8 cellular contexts compared by ENCODE assay signal in the genomic region with DNA sequence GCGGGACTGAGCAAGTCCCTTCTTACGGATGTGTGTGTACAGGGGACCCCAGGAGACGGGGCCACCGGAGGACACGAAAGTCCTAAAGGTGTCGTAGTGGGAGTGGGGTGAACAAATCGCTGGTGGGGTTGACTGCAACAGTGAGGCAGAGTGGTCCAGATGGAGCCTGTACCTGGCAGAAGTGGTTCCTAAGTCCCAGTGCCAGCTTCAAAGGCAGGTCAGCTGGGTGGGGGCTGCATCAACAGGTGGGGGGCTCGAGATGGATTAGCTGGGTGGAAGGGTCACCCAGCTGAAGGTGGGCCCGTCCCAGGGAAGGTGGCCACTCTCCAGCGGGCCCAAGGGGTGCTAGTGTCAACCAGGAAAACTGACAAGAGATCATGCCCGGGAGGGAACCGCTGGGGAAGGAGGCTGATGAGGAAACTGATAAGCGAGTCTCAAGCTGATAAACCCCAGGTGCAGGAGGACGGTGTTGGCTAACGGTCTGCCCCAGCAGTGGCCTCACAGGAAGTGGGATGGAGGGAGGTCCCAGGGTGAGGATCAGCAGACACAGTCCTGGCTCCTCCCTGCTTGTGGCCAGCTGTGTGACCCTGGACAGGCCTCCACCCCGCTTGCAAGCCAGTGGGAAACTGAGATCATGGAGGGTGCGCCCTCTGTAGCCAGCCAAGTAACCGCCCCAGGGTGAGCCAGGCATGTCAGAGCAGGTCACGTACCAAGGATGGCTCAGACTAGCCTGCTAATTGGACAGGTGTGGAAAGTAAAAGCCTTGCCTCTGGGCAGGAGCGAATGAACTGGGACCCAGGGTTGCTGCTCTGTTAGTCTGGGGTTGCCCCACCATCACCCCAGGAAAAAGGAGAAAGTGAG. TPM values are rescaled to one million over a fixed set of nuclear protein-coding genes. Genes with fewer than 3 reads are reported as not detected.
A peak's percentile ranks its signal among the peaks of the same experiment; 100 is the strongest.
DNase-seq lines count a peak whose midpoint lies in the region; ATAC-seq and TF ChIP-seq lines count a peak whose summit lies in the region.

No MANE protein-coding gene starts in this region.

- H3K4me3 ChIP-seq in HCT116 (replicated peaks in 1 of 2; ENCODE audit: low read depth in 1 of 2, low read length in 2 of 2) (peak overlapping the region; percentile 65 to 77), foreskin fibroblast (ENCODE audit: low read depth in 1 of 2, low read length in 2 of 2) (peak overlapping the region; percentile 64 to 94), neuron (ENCODE audit: low read length) (peak overlapping the region; percentile 74)

- peaks cover 3% of the 10 kb centered on the region; the same call in 1 of the 2 replicates for H3K79me2 ChIP-seq in HCT116 (ENCODE audit: insufficient read depth, low read length)

- H3K27ac ChIP-seq in HCT116 (ENCODE audit: low read depth, low read length) = peak overlapping the region; percentile 96

- POLR2A ChIA-PET in activated CD4-positive, alpha-beta T cell treated with anti-CD3 and anti-CD28 coated beads for 36 hours (lab: Charles Lee) = interaction anchor here (1.0 kb wide), 1 partner anchor 124 kb away, joined by 3 read pairs; a partner anchor contains a TSS
- POLR2A ChIA-PET in HCT116 (lab: Charles Lee) = interaction anchor here (0.6 to 0.9 kb wide), 3 partner anchors 127 to 410 kb away, joined by 3 to 4 read pairs (median 3); a partner anchor contains a TSS

- H3K36me3 ChIP-seq in HCT116 (ENCODE audit: control insufficient read depth in 1 of 2, insufficient read depth in 2 of 2, low read length in 2 of 2) (peaks cover 0 to 9% of the 10 kb centered on the region in 2 experiments; a peak in 1 of 4 replicates), neuron (ENCODE audit: insufficient read depth, low read length) (peaks cover 6% of the 10 kb centered on the region)

- TF ChIP-seq CTCF in HCT116 (IDR thresholded peaks at IDR 0.05 in 2 of 3, conservative IDR thresholded peaks at IDR 0.05 in 1 of 3; ENCODE audit: borderline replicate concordance in 1 of 3, insufficient read depth in 1 of 3, low read depth in 2 of 3, low read length in 2 of 3) (0 out of 6 replicates have a peak, but pooled peaks of 1 of the 3 experiments have one; percentile 14), foreskin fibroblast (IDR thresholded peaks at IDR 0.05; ENCODE audit: low read depth, low read length) (no peak)

- intact Hi-C loops in activated CD4-positive, alpha-beta T cell treated with anti-CD3 and anti-CD28 coated beads for 36 hours (cut with DNase I, micrococcal nuclease) = loop anchor here in 1 of 2 experiments (10.0 kb wide), 1 partner anchor 915 kb away; no protein-coding TSS in a partner anchor
- intact Hi-C loops in HCT116 (cut with micrococcal nuclease) = loop anchor here (10.0 kb wide), 2 partner anchors 145 to 495 kb away; a partner anchor contains a TSS

- H3K27me3 ChIP-seq in HCT116 (ENCODE audit: insufficient read depth, low read length) (no peaks in the 10 kb centered on the region), neuron (ENCODE audit: insufficient read depth, low read length) (no peaks in the 10 kb centered on the region)

- peaks cover 4% of the 10 kb centered on the region for H3K36me3 Mint-ChIP-seq in activated CD4-positive, alpha-beta T cell treated with anti-CD3 and anti-CD28 coated beads for 36 hours (ENCODE audit: low read depth)
- H3K36me3 Mint-ChIP-seq in activated T-cell treated with anti-CD3 and anti-CD28 coated beads, Interleukin-2, amount 50 U/mL, for 24 hours (ENCODE audit: low read depth) = peaks cover 20% of the 10 kb centered on the region

- peak; percentile 80 for DNase-seq in activated CD4-positive, alpha-beta T cell treated with anti-CD3 and anti-CD28 coated beads for 36 hours
- no peak for DNase-seq in activated CD4-positive, alpha-beta T cell treated with anti-CD3 and anti-CD28 coated beads, Interleukin-2, amount 50 U/mL, for 4 hours
- DNase-seq in HCT116 (ENCODE audit: low read depth, low spot score) = peak; percentile 79
- peak; percentile 93 for DNase-seq in NCI-H2196 (lab: John Stamatoyannopoulos, UW; ENCODE audit: unreplicated experiment)
- DNase-seq in activated T-cell treated with anti-CD3 and anti-CD28 coated beads, Interleukin-2, amount 50 U/mL, for 24 hours = peak; percentile 57
- DNase-seq in foreskin fibroblast = peak; percentile 95 to 97

- peak overlapping the region; percentile 99 for H3K4me2 ChIP-seq in HCT116 (ENCODE audit: low read length)

- RAD21 ChIA-PET in HCT116 (lab: Charles Lee; ENCODE audit: low non-redundant PET in 1 of 2, low total read pairs in 2 of 2, uncharacterized antibody in 2 of 2, unreplicated experiment in 2 of 2) = no interaction called here

- H3K4me3 Mint-ChIP-seq in activated CD4-positive, alpha-beta T cell treated with anti-CD3 and anti-CD28 coated beads for 36 hours = peak overlapping the region; percentile 81
- peak overlapping the region; percentile 81 for H3K4me3 Mint-ChIP-seq in activated T-cell treated with anti-CD3 and anti-CD28 coated beads, Interleukin-2, amount 50 U/mL, for 24 hours

- TF ChIP-seq RAD21 in HCT116 (IDR thresholded peaks at IDR 0.05; ENCODE audit: low read depth) = no peak

- no peak overlapping the region for H2AFZ ChIP-seq in HCT116 (ENCODE audit: low read depth, low read length, poor library complexity, severe bottlenecking)
- no peak overlapping the region for H2AFZ ChIP-seq in neuron (ENCODE audit: low read depth, low read length)

- no peaks in the 10 kb centered on the region for H3K9me2 ChIP-seq in HCT116 (ENCODE audit: insufficient read depth)

- H3K9me3 ChIP-seq in HCT116 (ENCODE audit: control insufficient read depth in 1 of 2, insufficient read depth in 1 of 2, low read depth in 1 of 2, low read length in 2 of 2) = no peaks in the 10 kb centered on the region
- no peaks in the 10 kb centered on the region for H3K9me3 ChIP-seq in neuron (ENCODE audit: low read length)

- TF ChIP-seq POLR2A in HCT116 (IDR thresholded peaks at IDR 0.05; ENCODE audit: borderline replicate concordance, extremely low read depth, insufficient read depth, insufficient read length) = peak; percentile 67

- H4K20me1 ChIP-seq in HCT116 (ENCODE audit: insufficient read depth) = no peaks in the 10 kb centered on the region

- H3K4me1 ChIP-seq in HCT116 (ENCODE audit: control insufficient read depth in 1 of 2, insufficient read depth in 2 of 2, low read length in 2 of 2) = peaks cover 21 to 43% of the 10 kb centered on the region in 2 experiments
- H3K4me1 ChIP-seq in neuron (ENCODE audit: insufficient read depth, low read length) = peaks cover 31% of the 10 kb centered on the region

- H3K9me3 Mint-ChIP-seq in activated CD4-positive, alpha-beta T cell treated with anti-CD3 and anti-CD28 coated beads for 36 hours (ENCODE audit: low read depth) = no peaks in the 10 kb centered on the region
- H3K9me3 Mint-ChIP-seq in activated T-cell treated with anti-CD3 and anti-CD28 coated beads, Interleukin-2, amount 50 U/mL, for 24 hours = no peaks in the 10 kb centered on the region

- CTCF ChIA-PET in activated CD4-positive, alpha-beta T cell treated with anti-CD3 and anti-CD28 coated beads for 36 hours (lab: Charles Lee) = interaction anchor here (0.7 to 1.4 kb wide), 7 partner anchors 9 to 216 kb away, joined by 3 to 7 read pairs (median 3); a partner anchor contains a TSS
- CTCF ChIA-PET in HCT116 (lab: Charles Lee) = interaction anchor here (0.6 to 1.0 kb wide), 2 partner anchors 10 to 434 kb away, joined by 3 read pairs; no protein-coding TSS in a partner anchor

- peak; percentile 78 for ATAC-seq in activated CD4-positive, alpha-beta T cell treated with anti-CD3 and anti-CD28 coated beads for 36 hours
- ATAC-seq in HCT116 (peak; percentile 63), HG02870 (IDR thresholded peaks at IDR 0.05; ENCODE audit: unreplicated experiment) (no peak)

- no TSS peak for BruUV-seq in HCT116 (replicated peaks; lab: Mats Ljungman, UMichigan)

- H3K27ac Mint-ChIP-seq in activated CD4-positive, alpha-beta T cell treated with anti-CD3 and anti-CD28 coated beads for 36 hours = peak overlapping the region; percentile 68
- H3K27ac Mint-ChIP-seq in activated T-cell treated with anti-CD3 and anti-CD28 coated beads, Interleukin-2, amount 50 U/mL, for 24 hours = peak overlapping the region; percentile 80

- peak overlapping the region; percentile 82 for H3K9ac ChIP-seq in HCT116 (ENCODE audit: low read length)

- peaks cover 19% of the 10 kb centered on the region for H3K4me1 Mint-ChIP-seq in activated CD4-positive, alpha-beta T cell treated with anti-CD3 and anti-CD28 coated beads for 36 hours
- peaks cover 21% of the 10 kb centered on the region for H3K4me1 Mint-ChIP-seq in activated T-cell treated with anti-CD3 and anti-CD28 coated beads, Interleukin-2, amount 50 U/mL, for 24 hours (ENCODE audit: low read depth)

- H3K27me3 Mint-ChIP-seq in activated CD4-positive, alpha-beta T cell treated with anti-CD3 and anti-CD28 coated beads for 36 hours = no peaks in the 10 kb centered on the region
- no peaks in the 10 kb centered on the region for H3K27me3 Mint-ChIP-seq in activated T-cell treated with anti-CD3 and anti-CD28 coated beads, Interleukin-2, amount 50 U/mL, for 24 hours

TF ChIP-seq in HCT116, 20 proteins besides CTCF, POLR2A, EP300 and RAD21:
- TF ChIP-seq YY1 (IDR thresholded peaks at IDR 0.05; ENCODE audit: extremely low read depth, insufficient replicate concordance, low read depth, low read length) = peak; percentile 37
- peak; percentile 96 for TF ChIP-seq POLR2AphosphoS5 (IDR thresholded peaks at IDR 0.05; ENCODE audit: low read depth, low read length)
- no peak for TF ChIP-seq FOSL1 (IDR thresholded peaks at IDR 0.05; ENCODE audit: low read depth)

RNA-seq across cellular contexts. Expression of a gene that starts 1.0 kb away (rescaled TPM):
- 1 to 10 TPM; 6.9 to 7.9 TPM for total RNA-seq in activated CD4-positive, alpha-beta T cell treated with anti-CD3 and anti-CD28 coated beads for 36 hours
- 9.0 TPM for total RNA-seq in HCT116 (2021; ENCODE audit: unreplicated experiment)
- polyA plus RNA-seq in HCT116 (2012) = 8.1 and 8.7 TPM in 2 replicates

RNA-seq across cellular contexts. Expression of a gene that starts 7.7 kb away (rescaled TPM):
- 10 to 100 TPM; 18.5 to 21.7 TPM for total RNA-seq in activated CD4-positive, alpha-beta T cell treated with anti-CD3 and anti-CD28 coated beads for 36 hours
- 26.9 TPM for total RNA-seq in HCT116 (2021; ENCODE audit: unreplicated experiment)
- polyA plus RNA-seq in HCT116 (2012) = 16.1 and 18.5 TPM in 2 replicates

RNA-seq across cellular contexts. Expression of a gene that starts 26.5 kb away (rescaled TPM):
- 10 to 100 TPM; 23.7 to 31.4 TPM for total RNA-seq in activated CD4-positive, alpha-beta T cell treated with anti-CD3 and anti-CD28 coated beads for 36 hours
- 45.2 TPM for total RNA-seq in HCT116 (2021; ENCODE audit: unreplicated experiment)
- 25.3 and 26.6 TPM in 2 replicates for polyA plus RNA-seq in HCT116 (2012)

RNA-seq across cellular contexts. Expression of a gene that starts 35.1 kb away (rescaled TPM):
- total RNA-seq in activated CD4-positive, alpha-beta T cell treated with anti-CD3 and anti-CD28 coated beads for 36 hours = 1 to 10 TPM; 1.6 to 2.2 TPM
- 8.6 TPM for total RNA-seq in HCT116 (2021; ENCODE audit: unreplicated experiment)
- polyA plus RNA-seq in HCT116 (2012) = 8.6 and 9.5 TPM in 2 replicates

RNA-seq across cellular contexts. Expression of a gene that starts 53.5 kb away (rescaled TPM):
- under 1 TPM; 0.18 TPM for total RNA-seq in activated CD4-positive, alpha-beta T cell treated with anti-CD3 and anti-CD28 coated beads for 36 hours
- 1.4 TPM for total RNA-seq in HCT116 (2021; ENCODE audit: unreplicated experiment)
- polyA plus RNA-seq in HCT116 (2012) = 2.2 and 3.3 TPM in 2 replicates

Comparison
In these comparisons a context has a peak if more than half of its experiments do, and no peak if none do; other contexts are left out.
1. DNase-seq: peak in activated CD4-positive, alpha-beta T cell treated with anti-CD3 and anti-CD28 coated beads for 36 hours (single experiment), HCT116 (single experiment), NCI-H2196 (single experiment), activated T-cell treated with anti-CD3 and anti-CD28 coated beads, Interleukin-2, amount 50 U/mL, for 24 hours (single experiment) and foreskin fibroblast (2 of 2); none in activated CD4-positive, alpha-beta T cell treated with anti-CD3 and anti-CD28 coated beads, Interleukin-2, amount 50 U/mL, for 4 hours (0 of 2).
2. Peak in every context shown above with its lines, with median percentiles within 50 percentile points of each other: H3K4me3 ChIP-seq.